19 cellular contexts compared by ENCODE assay signal in genomic region chr3:96300743-96301142, GRCh38.
"Had no signal": no experiment of that assay in that cellular context is flagged by ENCODE, and none has a peak within 500 bp of the region (broad histone marks: within the 10 kb centered on the region; RNA-seq: fewer than 3 reads in every experiment).

No MANE protein-coding gene starts in this region.

- H3K4me1 ChIP-seq: colonic mucosa, esophagus muscularis mucosa, foreskin keratinocyte, gastroesophageal sphincter, heart left ventricle, left ventricle myocardium inferior, lower lobe of right lung had no signal

- FAIRE-seq: endothelial cell of umbilical vein, frontal cortex, islet of Langerhans, keratinocyte had no signal

- H3K27ac ChIP-seq: colonic mucosa, esophagus muscularis mucosa, foreskin keratinocyte, gastroesophageal sphincter, heart left ventricle, left ventricle myocardium inferior, lower lobe of right lung had no signal

- H3K27me3 ChIP-seq: colonic mucosa, esophagus muscularis mucosa, foreskin keratinocyte, gastroesophageal sphincter, heart left ventricle had no signal

- ATAC-seq: effector memory CD8-positive, alpha-beta T cell; foreskin keratinocyte; gastroesophageal sphincter; heart left ventricle; left cardiac atrium; lower lobe of right lung; mucosa of descending colon had no signal

- DNase-seq: colonic mucosa; cortex of kidney; effector CD8-positive, alpha-beta T cell; effector memory CD8-positive, alpha-beta T cell; foreskin keratinocyte; heart left ventricle; hippocampal formation; left cardiac atrium; left ventricle myocardium inferior; lower lobe of right lung; mesenchymal stem cell; mucosa of descending colon; naive B cell had no signal

- H3K4me3 ChIP-seq: colonic mucosa, esophagus muscularis mucosa, gastroesophageal sphincter, heart left ventricle, left ventricle myocardium inferior, lower lobe of right lung, mucosa of descending colon had no signal

- H3K36me3 ChIP-seq: colonic mucosa, esophagus muscularis mucosa, gastroesophageal sphincter, heart left ventricle, left ventricle myocardium inferior, lower lobe of right lung had no signal

- H3K9me3 ChIP-seq: colonic mucosa, esophagus muscularis mucosa, gastroesophageal sphincter, lower lobe of right lung had no signal
